ENCODE assay signal across 19 cellular contexts in genomic region chr21:15203740-15204139, GRCh38.
"Had no signal": no experiment of that assay in that cellular context is flagged by ENCODE, and none has a peak within 500 bp of the region (broad histone marks: within the 10 kb centered on the region; RNA-seq: fewer than 3 reads in every experiment).

No MANE protein-coding gene starts in this region.

- H3K9me3 ChIP-seq: mucosa of descending colon, suprapubic skin, thyroid gland had no signal

- H3K27me3 Mint-ChIP-seq: type B pancreatic cell had no signal

- H3K4me2 ChIP-seq: smooth muscle cell had no signal

- H3K36me3 Mint-ChIP-seq: type B pancreatic cell had no signal

- DNase-seq: effector CD4-positive, alpha-beta T cell; endodermal cell; erythroblast; foreskin keratinocyte; hypothalamus; mucosa of descending colon; naive thymus-derived CD8-positive, alpha-beta T cell; posterior cingulate gyrus; stimulated activated CD4-positive, alpha-beta T cell treated with anti-CD3 and anti-CD28 coated beads, Interleukin-2, amount 100 ng/mL, for 48 hours; stimulated activated naive CD4-positive, alpha-beta T cell treated with Interleukin-2 at 50 U/mL for 16 hours; thyroid gland had no signal

- H3K4me3 Mint-ChIP-seq: endodermal cell; naive thymus-derived CD8-positive, alpha-beta T cell; neural crest cell; type B pancreatic cell had no signal

- H3K36me3 ChIP-seq: suprapubic skin, thyroid gland had no signal

- H3K27ac ChIP-seq: coronary artery, foreskin keratinocyte, suprapubic skin, thyroid gland had no signal

- H3K9me3 Mint-ChIP-seq: endodermal cell; naive thymus-derived CD8-positive, alpha-beta T cell had no signal

- ATAC-seq: foreskin keratinocyte; mucosa of descending colon; naive thymus-derived CD8-positive, alpha-beta T cell had no signal

- FAIRE-seq: endothelial cell of umbilical vein, islet of Langerhans, urothelium cell line had no signal

- H3K4me3 ChIP-seq: coronary artery, mucosa of descending colon, smooth muscle cell, suprapubic skin, thyroid gland had no signal

- H3K27ac Mint-ChIP-seq: endodermal cell; naive thymus-derived CD8-positive, alpha-beta T cell; type B pancreatic cell had no signal

- H3K4me1 ChIP-seq: foreskin keratinocyte, suprapubic skin, thyroid gland had no signal

- H3K27me3 ChIP-seq: foreskin keratinocyte, suprapubic skin, thyroid gland had no signal
